Comparison of ENCODE assay signal across 30 cellular contexts in the genomic region with DNA sequence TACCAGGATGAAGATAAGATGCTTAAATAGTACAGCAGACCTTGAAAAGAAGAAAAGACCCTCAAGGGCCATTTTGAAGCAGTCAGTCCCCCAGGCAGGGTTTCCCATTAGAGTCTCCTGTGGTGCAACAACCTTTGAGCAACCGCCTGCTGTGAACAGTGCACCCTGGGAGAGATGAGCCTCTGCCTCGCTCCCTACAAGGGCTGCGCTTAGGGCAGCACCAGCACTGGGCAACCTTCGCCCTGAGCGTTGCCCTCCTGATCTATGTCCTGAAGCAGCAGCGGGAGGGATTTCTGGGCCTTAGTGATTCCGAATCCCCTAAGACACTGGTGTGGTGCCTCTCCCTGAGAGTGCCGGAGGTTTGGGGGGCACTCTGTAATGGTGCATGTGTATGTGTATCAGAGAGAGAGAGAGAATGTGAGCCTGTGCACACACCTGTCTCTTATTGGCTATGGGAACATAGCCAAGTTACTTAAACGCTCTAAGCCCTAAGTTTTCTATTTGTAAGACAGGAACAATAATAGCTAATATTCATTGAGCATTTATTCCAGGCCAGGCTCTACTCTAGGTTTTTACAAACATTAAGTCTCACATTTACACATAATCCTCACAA. TPM values are rescaled to one million over a fixed set of nuclear protein-coding genes. Genes with fewer than 3 reads are reported as not detected.
"Had no signal": no experiment of that assay in that cellular context is flagged by ENCODE, and none has a peak within 500 bp of the region (broad histone marks: within the 10 kb centered on the region; RNA-seq: fewer than 3 reads in every experiment).

No MANE protein-coding gene starts in this region.

- ATAC-seq: gastrocnemius medialis; mucosa of descending colon; natural killer cell treated with Interleukin-12 subunit alpha and Interleukin-12 subunit beta and Interleukin-15 and Interleukin-18, amount 100 ng/mL, for 72 hours; sciatic nerve; stimulated activated naive B cell treated with anti-CD40 and anti-IgM and Interleukin-4, amounts not matched to agents 10 μg/mL and 1 μg/mL and 100 μg/mL, for 72 hours; upper lobe of right lung had no signal

- DNase-seq: colonic mucosa; effector CD8-positive, alpha-beta T cell; endodermal cell; foreskin fibroblast; gastrocnemius medialis; head of caudate nucleus; mesenchymal stem cell; mucosa of descending colon; naive B cell; spleen; stimulated activated naive B cell treated with anti-CD40 and anti-IgM and Interleukin-4, amounts not matched to agents 10 μg/mL and 1 μg/mL and 100 μg/mL, for 72 hours; upper lobe of right lung; uterus had no signal

- H3K4me3 ChIP-seq: colonic mucosa, gastrocnemius medialis, mucosa of descending colon, neural progenitor cell, spleen, thoracic aorta, tibial nerve, upper lobe of right lung, uterus had no signal

- H3K36me3 ChIP-seq: colonic mucosa, gastrocnemius medialis, neural progenitor cell, spleen, thoracic aorta, tibial nerve, upper lobe of right lung, uterus had no signal

- H3K27ac Mint-ChIP-seq: dendritic cell treated with granulocyte-macrophage colony-stimulating factor and Interleukin-4, amounts not matched to agents 40 ng/mL and 50 ng/mL, for 4 days; endodermal cell; mesothelial cell of epicardium; natural killer cell treated with Interleukin-12 subunit alpha and Interleukin-12 subunit beta and Interleukin-15 and Interleukin-18, amount 100 ng/mL, for 72 hours; neural progenitor cell; progenitor cell of endocrine pancreas; stimulated activated naive B cell treated with anti-CD40 and anti-IgM and Interleukin-4, amounts not matched to agents 10 μg/mL and 1 μg/mL and 100 μg/mL, for 72 hours; stimulated activated naive CD8-positive, alpha-beta T cell treated with anti-CD3 and anti-CD28 coated beads, Interleukin-15, Interleukin-2, amounts not matched to agents 100 ng/mL and 50 ng/mL, for 24 hours had no signal

- H3K9me3 ChIP-seq: colonic mucosa, gastrocnemius medialis, mucosa of descending colon, thoracic aorta, tibial nerve, upper lobe of right lung, uterus had no signal

- H3K27me3 ChIP-seq: colonic mucosa, gastrocnemius medialis, neural progenitor cell, tibial nerve, upper lobe of right lung, uterus had no signal

- H3K4me1 ChIP-seq: colonic mucosa, gastrocnemius medialis, neural progenitor cell, parathyroid adenoma, spleen, tibial nerve, upper lobe of right lung, uterus had no signal

- H3K4me1 Mint-ChIP-seq: mesothelial cell of epicardium; naive B cell; stimulated activated naive B cell treated with anti-CD40 and anti-IgM and Interleukin-4, amounts not matched to agents 10 μg/mL and 1 μg/mL and 100 μg/mL, for 72 hours had no signal

- H3K27ac ChIP-seq: colonic mucosa, epithelial cell of prostate, gastrocnemius medialis, neural progenitor cell, parathyroid adenoma, spleen, thoracic aorta, tibial nerve, upper lobe of right lung, uterus had no signal

- H3K36me3 Mint-ChIP-seq: mesothelial cell of epicardium; naive B cell; natural killer cell treated with Interleukin-12 subunit alpha and Interleukin-12 subunit beta and Interleukin-15 and Interleukin-18, amount 100 ng/mL, for 72 hours; neural progenitor cell; stimulated activated naive B cell treated with anti-CD40 and anti-IgM and Interleukin-4, amounts not matched to agents 10 μg/mL and 1 μg/mL and 100 μg/mL, for 72 hours had no signal

- H3K9me3 Mint-ChIP-seq: dendritic cell treated with granulocyte-macrophage colony-stimulating factor and Interleukin-4, amounts not matched to agents 40 ng/mL and 50 ng/mL, for 4 days; endodermal cell; mesothelial cell of epicardium; naive B cell; natural killer cell treated with Interleukin-12 subunit alpha and Interleukin-12 subunit beta and Interleukin-15 and Interleukin-18, amount 100 ng/mL, for 72 hours; neural progenitor cell; stimulated activated naive B cell treated with anti-CD40 and anti-IgM and Interleukin-4, amounts not matched to agents 10 μg/mL and 1 μg/mL and 100 μg/mL, for 72 hours; stimulated activated naive CD8-positive, alpha-beta T cell treated with anti-CD3 and anti-CD28 coated beads, Interleukin-15, Interleukin-2, amounts not matched to agents 100 ng/mL and 50 ng/mL, for 24 hours had no signal

- H3K4me3 Mint-ChIP-seq: dendritic cell treated with granulocyte-macrophage colony-stimulating factor and Interleukin-4, amounts not matched to agents 40 ng/mL and 50 ng/mL, for 4 days; endodermal cell; mesothelial cell of epicardium; naive B cell; natural killer cell treated with Interleukin-12 subunit alpha and Interleukin-12 subunit beta and Interleukin-15 and Interleukin-18, amount 100 ng/mL, for 72 hours; neural progenitor cell; stimulated activated naive B cell treated with anti-CD40 and anti-IgM and Interleukin-4, amounts not matched to agents 10 μg/mL and 1 μg/mL and 100 μg/mL, for 72 hours; stimulated activated naive CD8-positive, alpha-beta T cell treated with anti-CD3 and anti-CD28 coated beads, Interleukin-15, Interleukin-2, amounts not matched to agents 100 ng/mL and 50 ng/mL, for 24 hours had no signal

RNA-seq across cellular contexts. Expression of gene ABCC12, which starts 25.2 kb away (rescaled TPM):
- total RNA-seq: colonic mucosa; esophagus mucosa; glomerular endothelial cell; lung microvascular endothelial cell; mesothelial cell of epicardium; mucosa of descending colon; natural killer cell treated with Interleukin-12 subunit alpha and Interleukin-12 subunit beta and Interleukin-15 and Interleukin-18, amount 100 ng/mL, for 72 hours; osteoblast; sciatic nerve; skeletal muscle tissue; spleen; thoracic aorta; upper lobe of right lung; uterus had no signal
- polyA plus RNA-seq: keratinocyte, spleen had no signal
